ENCODE assay signal across 8 cellular contexts in the genomic region with DNA sequence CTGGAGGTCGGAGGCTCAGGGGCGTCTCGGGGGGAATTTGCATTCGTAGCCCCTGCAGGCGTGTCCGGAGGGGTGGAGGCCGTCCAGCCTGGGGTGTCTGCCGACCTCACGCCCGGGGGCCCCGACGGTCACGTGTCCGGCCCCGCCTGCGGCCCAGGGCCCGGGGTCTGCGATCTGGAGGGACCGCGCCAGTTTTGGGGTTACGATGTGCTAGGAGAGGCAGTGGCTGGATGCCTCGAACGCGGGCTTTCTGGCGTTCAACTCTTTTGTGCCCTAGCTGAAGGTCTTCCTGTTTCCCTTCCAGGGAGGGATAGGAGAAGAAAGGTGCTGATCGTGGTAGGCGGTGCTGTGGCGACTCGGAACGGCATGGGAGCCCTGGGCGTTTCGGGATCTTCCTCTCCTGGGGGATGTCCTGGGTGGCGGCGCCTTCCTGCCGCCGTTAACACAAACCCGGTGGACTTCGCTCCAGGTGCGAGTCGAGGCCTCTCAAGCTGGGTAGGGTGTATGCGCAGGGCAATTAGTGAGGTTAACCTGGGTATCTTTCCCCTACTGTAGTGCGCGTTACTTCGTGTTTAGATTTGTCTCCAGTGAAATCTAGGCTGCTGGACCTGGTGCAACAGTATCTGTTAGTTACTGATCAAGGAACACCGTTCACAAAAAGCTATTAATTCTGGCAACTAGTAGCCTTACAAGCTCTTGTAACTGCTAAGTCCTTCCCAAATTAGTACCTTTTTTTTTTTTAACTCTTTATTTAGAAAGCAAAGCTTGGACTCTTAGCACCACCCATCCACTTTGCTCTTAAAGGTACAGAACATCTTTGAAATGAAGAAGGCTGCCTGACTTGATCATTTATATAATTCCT. TPM values are rescaled to one million over a fixed set of nuclear protein-coding genes. Genes with fewer than 3 reads are reported as not detected.
A peak's percentile ranks its signal among the peaks of the same experiment; 100 is the strongest.
DNase-seq lines count a peak whose midpoint lies in the region; ATAC-seq and TF ChIP-seq lines count a peak whose summit lies in the region.

No MANE protein-coding gene starts in this region.

- H3K9me3 ChIP-seq in AG04450 (ENCODE audit: control insufficient read depth, insufficient read depth, low read length) (no peaks in the 10 kb centered on the region; the same call in 1 of the 2 replicates), neuron (ENCODE audit: low read length) (no peaks in the 10 kb centered on the region)

- no peak overlapping the region for H3K27ac ChIP-seq in AG04450 (ENCODE audit: low read depth, low read length)

- TF ChIP-seq CTCF in AG04450 (IDR thresholded peaks at IDR 0.05; ENCODE audit: low read depth, low read length) (no peak), GM13977 (IDR thresholded peaks at IDR 0.05; ENCODE audit: extremely low read depth, insufficient read depth, missing control alignments) (no peak), fibroblast of mammary gland (conservative IDR thresholded peaks at IDR 0.05; ENCODE audit: control insufficient read depth, insufficient read depth, low read depth, low read length) (no peak)

- POLR2A ChIA-PET in AG04450 (lab: Yijun Ruan, JAX) = no interaction called here

- peaks cover 44% of the 10 kb centered on the region for H3K4me1 ChIP-seq in neuron (ENCODE audit: insufficient read depth, low read length)

- CTCF ChIA-PET in AG04450 (lab: Charles Lee) = no interaction called here

- peak overlapping the region; percentile 86 for H2AFZ ChIP-seq in neuron (ENCODE audit: low read depth, low read length)

- no peak for ATAC-seq in HG02973 (IDR thresholded peaks at IDR 0.05; ENCODE audit: unreplicated experiment)

- DNase-seq in AG04450 (ENCODE audit: low read depth, low spot score) = no peak
- peak; percentile 35 for DNase-seq in GM13977 (ENCODE audit: low spot score)
- peak; percentile 36 for DNase-seq in NCI-H226
- DNase-seq in activated T-cell treated with anti-CD3 and anti-CD28 coated beads for 48 hours (ENCODE audit: low read depth) = peak; percentile 9
- no peak for DNase-seq in fibroblast of mammary gland (ENCODE audit: low read depth)
- no peak for DNase-seq in NCI-H2107 treated with DMSO at 0.1 percent for 48 hours (lab: John Stamatoyannopoulos, UW; ENCODE audit: unreplicated experiment)

- H3K27me3 ChIP-seq in AG04450 (ENCODE audit: control insufficient read depth, insufficient read depth, low read length) (no peaks in the 10 kb centered on the region), neuron (ENCODE audit: insufficient read depth, low read length) (no peaks in the 10 kb centered on the region)

- no peaks in the 10 kb centered on the region for H3K36me3 ChIP-seq in neuron (ENCODE audit: insufficient read depth, low read length)

- peak overlapping the region; percentile 99 for H3K4me3 ChIP-seq in AG04450 (ENCODE audit: low read depth, low read length)
- peak overlapping the region; percentile 67 for H3K4me3 ChIP-seq in fibroblast of mammary gland (ENCODE audit: control insufficient read depth, low read depth, low read length)
- H3K4me3 ChIP-seq in neuron (ENCODE audit: low read length) = peak overlapping the region; percentile 70

- in situ Hi-C loops in GM13977 (cut with MboI; ENCODE audit: low pct_unique_long_range_greater_than_20kb, low sequenced_read_pairs, unreplicated experiment) = no loop called here

RNA-seq across cellular contexts. Expression of a gene that starts 1.3 kb away (rescaled TPM):
- polyA plus RNA-seq in AG04450 (2011; rRNA removed) = 6.5 and 12.4 TPM in 2 replicates
- 15.3 and 19.7 TPM in 2 replicates for polyA minus RNA-seq in AG04450 (2011; rRNA and poly(A)+ RNA removed)

Comparison
In these comparisons a context has a peak if more than half of its experiments do, and no peak if none do; other contexts are left out.
1. DNase-seq: peak in GM13977 (single experiment), NCI-H226 (single experiment) and activated T-cell treated with anti-CD3 and anti-CD28 coated beads for 48 hours (single experiment); none in AG04450 (single experiment), fibroblast of mammary gland (single experiment) and NCI-H2107 treated with DMSO at 0.1 percent for 48 hours (single experiment).
2. Peak in every context shown above with its lines, with median percentiles within 50 percentile points of each other: H3K4me3 ChIP-seq.